In genomic region chr6:54440549-54440948, GRCh38 we compare ENCODE assay signal across 13 cellular contexts.
DNase-seq lines count a peak whose midpoint lies in the region; TF ChIP-seq lines count a peak whose summit lies in the region.
"Had no signal": no experiment of that assay in that cellular context is flagged by ENCODE, and none has a peak within 500 bp of the region (broad histone marks: within the 10 kb centered on the region; RNA-seq: fewer than 3 reads in every experiment).

No MANE protein-coding gene starts in this region.

- no peak overlapping the region for H3K4me3 Mint-ChIP-seq in activated naive CD4-positive, alpha-beta T cell treated with anti-CD3 and anti-CD28 coated beads for 36 hours
- H3K4me3 Mint-ChIP-seq: CD4-positive, alpha-beta memory T cell; H9 had no signal

- no peak overlapping the region for H3K27ac Mint-ChIP-seq in activated naive CD4-positive, alpha-beta T cell treated with anti-CD3 and anti-CD28 coated beads for 36 hours
- H3K27ac Mint-ChIP-seq: CD4-positive, alpha-beta memory T cell had no signal

- H3K27me3 Mint-ChIP-seq in activated naive CD4-positive, alpha-beta T cell treated with anti-CD3 and anti-CD28 coated beads for 36 hours (ENCODE audit: low read depth), result no peaks in the 10 kb centered on the region
- H3K27me3 Mint-ChIP-seq: CD4-positive, alpha-beta memory T cell had no signal

- CTCF ChIA-PET in activated naive CD4-positive, alpha-beta T cell treated with anti-CD3 and anti-CD28 coated beads for 36 hours (lab: Charles Lee), result no interaction called here

- H3K36me3 Mint-ChIP-seq in activated naive CD4-positive, alpha-beta T cell treated with anti-CD3 and anti-CD28 coated beads for 36 hours (ENCODE audit: low read depth), result no peaks in the 10 kb centered on the region
- H3K36me3 Mint-ChIP-seq: CD4-positive, alpha-beta memory T cell had no signal

- intact Hi-C loops in activated naive CD4-positive, alpha-beta T cell treated with anti-CD3 and anti-CD28 coated beads for 36 hours (cut with micrococcal nuclease), result no loop called here

- TF ChIP-seq CTCF in epithelial cell of esophagus (IDR thresholded peaks at IDR 0.05; ENCODE audit: insufficient read depth, low read depth, low read length, missing control alignments), result no peak

- peak; percentile 4 for DNase-seq in A172 (ENCODE audit: low spot score)
- DNase-seq in HT1080 (ENCODE audit: low read depth), result peak; percentile 43
- peak; percentile 41 for DNase-seq in epithelial cell of esophagus (ENCODE audit: low read depth)
- DNase-seq in myocyte (ENCODE audit: low read depth), result peak; percentile 6
- no peak for DNase-seq in activated naive CD4-positive, alpha-beta T cell treated with anti-CD3 and anti-CD28 coated beads for 36 hours
- no peak for DNase-seq in NCI-H69 (lab: John Stamatoyannopoulos, UW)
- DNase-seq in NCI-H1436 treated with DMSO at 0.1 percent for 48 hours (lab: John Stamatoyannopoulos, UW), result no peak
- DNase-seq: ACHN; AML-193; CD4-positive, alpha-beta memory T cell; H9; IMR-90 had no signal

- H3K4me3 ChIP-seq in epithelial cell of esophagus (ENCODE audit: low read length), result no peak overlapping the region
- H3K4me3 ChIP-seq: K562 had no signal

- H3K9me3 Mint-ChIP-seq in activated naive CD4-positive, alpha-beta T cell treated with anti-CD3 and anti-CD28 coated beads for 36 hours, result no peaks in the 10 kb centered on the region
- H3K9me3 Mint-ChIP-seq: H9 had no signal

- no peaks in the 10 kb centered on the region for H3K4me1 Mint-ChIP-seq in activated naive CD4-positive, alpha-beta T cell treated with anti-CD3 and anti-CD28 coated beads for 36 hours (ENCODE audit: low read depth)
- H3K4me1 Mint-ChIP-seq: CD4-positive, alpha-beta memory T cell; H9 had no signal

Comparison
In these comparisons a context has a peak if more than half of its experiments do, and no peak if none do; other contexts are left out.
1. DNase-seq: peak in A172 (single experiment), HT1080 (single experiment), epithelial cell of esophagus (single experiment) and myocyte (single experiment); none in activated naive CD4-positive, alpha-beta T cell treated with anti-CD3 and anti-CD28 coated beads for 36 hours (single experiment), NCI-H69 (single experiment) and NCI-H1436 treated with DMSO at 0.1 percent for 48 hours (single experiment).